8 cellular contexts compared by ENCODE assay signal in genomic region chr1:204465469-204466415, GRCh38. TPM values are rescaled to one million over a fixed set of nuclear protein-coding genes. Genes with fewer than 3 reads are reported as not detected.
A peak's percentile ranks its signal among the peaks of the same experiment; 100 is the strongest.
DNase-seq lines count a peak whose midpoint lies in the region; ATAC-seq and TF ChIP-seq lines count a peak whose summit lies in the region.

No MANE protein-coding gene starts in this region.

- peak overlapping the region; percentile 16 for H4K91ac ChIP-seq in neuronal stem cell (ENCODE audit: low read depth, low read length, poor library complexity)

- H2AK5ac ChIP-seq in neuronal stem cell (ENCODE audit: low read depth, low read length) = no peak overlapping the region

- H3K4me1 ChIP-seq in neuronal stem cell (ENCODE audit: control insufficient read depth in 2 of 2, insufficient read depth in 1 of 2, low read depth in 1 of 2, low read length in 2 of 2) (peaks cover 0 to 5% of the 10 kb centered on the region in 2 donors), A673 (ENCODE audit: insufficient read depth, low read length, poor library complexity, severe bottlenecking) (peaks cover 44% of the 10 kb centered on the region)

- H3K9me3 ChIP-seq in neuronal stem cell (replicated peaks in 1 of 2; ENCODE audit: control insufficient read depth in 2 of 2, insufficient read depth in 1 of 2, low read depth in 1 of 2, low read length in 2 of 2) = peaks cover 0 to 2% of the 10 kb centered on the region in 2 donors
- H3K9me3 ChIP-seq in A673 (ENCODE audit: low read depth, low read length, poor library complexity, severe bottlenecking) = no peaks in the 10 kb centered on the region

- intact Hi-C loops in A673 (cut with micrococcal nuclease; ENCODE audit: unreplicated experiment) = no loop called here

- H3K79me1 ChIP-seq in neuronal stem cell (ENCODE audit: low read depth, low read length) = peaks cover 4% of the 10 kb centered on the region

- H3K27me3 ChIP-seq in neuronal stem cell (ENCODE audit: control insufficient read depth in 3 of 3, insufficient read depth in 3 of 3, low read depth in 1 of 3, low read length in 3 of 3) = no peaks in the 10 kb centered on the region
- no peaks in the 10 kb centered on the region for H3K27me3 ChIP-seq in A673 (replicated peaks; ENCODE audit: insufficient read depth, low read depth, low read length, poor library complexity)

- no peak overlapping the region for H3K9ac ChIP-seq in neuronal stem cell (ENCODE audit: low read depth, low read length, poor library complexity)

- no peak overlapping the region for H3K4ac ChIP-seq in neuronal stem cell (ENCODE audit: low read length)

- BruUV-seq in A673 (replicated peaks; lab: Mats Ljungman, UMichigan) = no TSS peak

- 49 to 71% (median 50%) methylated on average over 18 to 19 of the region's 19 CpGs for WGBS in adipose tissue, 3 donors
- no CpG with 5 or more reads among the region's 19 CpGs for WGBS in neuronal stem cell (ENCODE audit: extremely low coverage in 2 of 2, insufficient read length in 2 of 2, insufficient replicate concordance in 1 of 2), 2 donors

- ATAC-seq in GM19043 (IDR thresholded peaks at IDR 0.05; ENCODE audit: low read depth, unreplicated experiment) (peak; percentile 86), HG03139 (IDR thresholded peaks at IDR 0.05; ENCODE audit: unreplicated experiment) (peak; percentile 59)

- TF ChIP-seq CTCF in A673 (conservative IDR thresholded peaks at IDR 0.05; ENCODE audit: low read depth, low read length) = no peak

- H2BK5ac ChIP-seq in neuronal stem cell (ENCODE audit: low read length) = peak overlapping the region; percentile 42

- H2BK120ac ChIP-seq in neuronal stem cell (ENCODE audit: low read depth, low read length) = no peak overlapping the region

- H3K4me3 ChIP-seq in neuronal stem cell (ENCODE audit: low read length in 2 of 2) (no peak overlapping the region), A673 (ENCODE audit: low read depth, low read length, poor library complexity, severe bottlenecking) (no peak overlapping the region)

- H2BK15ac ChIP-seq in neuronal stem cell (ENCODE audit: low read length) = no peak overlapping the region

- no peak overlapping the region for H3K23ac ChIP-seq in neuronal stem cell (ENCODE audit: low read depth, low read length, poor library complexity)

- H3K18ac ChIP-seq in neuronal stem cell (ENCODE audit: low read length) = peak overlapping the region; percentile 40

- H2AFZ ChIP-seq in neuronal stem cell (ENCODE audit: low read length) = no peak overlapping the region

- H3K14ac ChIP-seq in neuronal stem cell (ENCODE audit: low read length) = no peak overlapping the region

- H4K8ac ChIP-seq in neuronal stem cell (ENCODE audit: low read depth, low read length) = no peak overlapping the region

- peak; percentile 51 for DNase-seq in Ammon's horn (ENCODE audit: low spot score)
- no peak for DNase-seq in neuronal stem cell (ENCODE audit: low spot score)
- no peak for DNase-seq in A673 (ENCODE audit: low spot score)
- no peak for DNase-seq in NCI-H2107 treated with DMSO at 0.1 percent for 48 hours (lab: John Stamatoyannopoulos, UW; ENCODE audit: unreplicated experiment)
- DNase-seq in NCI-H1092 (lab: John Stamatoyannopoulos, UW) = no peak

- H3K27ac ChIP-seq in adipose tissue (ENCODE audit: low read depth, low read length) (peak overlapping the region; percentile 40), neuronal stem cell (replicated peaks; ENCODE audit: low read length) (no peak overlapping the region), A673 (ENCODE audit: low read depth, low read length, poor library complexity, severe bottlenecking) (no peak overlapping the region)

- no peak overlapping the region for H3K4me2 ChIP-seq in neuronal stem cell (ENCODE audit: insufficient read depth, low read length, poor library complexity, severe bottlenecking)

- H3K36me3 ChIP-seq in neuronal stem cell (replicated peaks in 1 of 2; ENCODE audit: control insufficient read depth in 2 of 2, insufficient read depth in 2 of 2, low read length in 2 of 2) (peaks cover 31 to 92% of the 10 kb centered on the region in 2 donors), A673 (ENCODE audit: insufficient read depth, low read length, poor library complexity, severe bottlenecking) (no peaks in the 10 kb centered on the region)

- no peak overlapping the region for H2BK12ac ChIP-seq in neuronal stem cell (ENCODE audit: low read length)

- POLR2A ChIA-PET in A673 (lab: Charles Lee; ENCODE audit: low non-redundant PET) = interaction anchor here (0.5 to 0.6 kb wide), 3 partner anchors 13 to 27 kb away, joined by 3 to 8 read pairs (median 3); no protein-coding TSS in a partner anchor

- CTCF ChIA-PET in A673 (lab: Charles Lee) = no interaction called here

RNA-seq across cellular contexts. Expression of gene PIK3C2B, which starts 28.9 kb away (rescaled TPM):
- polyA plus RNA-seq in adipose tissue = 10 to 100 TPM in 2 of 3 donors, 1 to 10 TPM in 1; 4.9 to 13.6 (median 13.2) TPM
- polyA plus RNA-seq in neuronal stem cell (2013, experiment 1 of 2) = 15.3 TPM
- polyA plus RNA-seq in neuronal stem cell (2013, experiment 2 of 2) = 16.6 TPM
- 18.0 and 25.5 TPM in 2 replicates for total RNA-seq in A673 (2021)

RNA-seq across cellular contexts. Expression of gene MDM4, which starts 50.5 kb away (rescaled TPM):
- 1 to 10 TPM; 3.7 to 7.6 (median 7.0) TPM for polyA plus RNA-seq in adipose tissue
- polyA plus RNA-seq in neuronal stem cell (2013, experiment 1 of 2) = 18.0 TPM
- 21.9 TPM for polyA plus RNA-seq in neuronal stem cell (2013, experiment 2 of 2)
- 71.3 and 86.1 TPM in 2 replicates for total RNA-seq in A673 (2021)

RNA-seq across cellular contexts. Expression of gene PPP1R15B, which starts 54.1 kb away (rescaled TPM):
- polyA plus RNA-seq in adipose tissue = 10 to 100 TPM; 14.3 to 41.6 (median 30.3) TPM
- 18.4 TPM for polyA plus RNA-seq in neuronal stem cell (2013, experiment 1 of 2)
- 19.2 TPM for polyA plus RNA-seq in neuronal stem cell (2013, experiment 2 of 2)
- total RNA-seq in A673 (2021) = 46.9 and 52.5 TPM in 2 replicates
